10 cellular contexts compared by ENCODE assay signal in the genomic region with DNA sequence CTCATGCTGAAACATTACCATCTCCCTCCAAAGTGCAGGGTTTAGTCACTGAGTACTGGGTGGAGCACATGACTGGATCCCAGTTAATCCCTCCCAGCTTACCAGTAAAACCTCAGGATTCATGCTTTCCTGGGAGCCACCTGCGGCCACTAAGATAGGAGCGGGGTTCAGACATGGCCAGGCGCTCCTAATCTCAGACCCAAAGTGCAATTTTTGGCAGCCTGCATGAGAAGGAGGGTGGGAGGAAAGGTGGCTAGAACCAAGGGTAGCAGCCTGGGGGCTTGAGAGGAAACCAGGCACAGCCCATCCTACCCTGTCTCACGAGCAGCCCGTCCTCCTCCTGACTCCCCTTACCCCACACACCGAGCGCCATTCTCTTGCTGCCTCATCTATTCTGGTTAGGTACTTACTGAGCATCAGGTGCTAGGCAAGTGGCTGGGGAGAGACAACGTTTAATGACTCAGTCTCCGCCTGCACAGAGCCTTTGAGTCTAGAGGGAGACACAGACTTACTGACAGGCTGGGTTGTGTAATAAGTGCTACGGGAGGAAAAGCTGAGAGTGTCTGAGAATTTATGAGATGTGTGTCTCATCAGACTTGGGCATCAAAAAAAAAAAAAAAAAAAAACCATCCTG. TPM values are rescaled to one million over a fixed set of nuclear protein-coding genes. Genes with fewer than 3 reads are reported as not detected.
DNase-seq lines count a peak whose midpoint lies in the region; TF ChIP-seq lines count a peak whose summit lies in the region.
"Had no signal": no experiment of that assay in that cellular context is flagged by ENCODE, and none has a peak within 500 bp of the region (broad histone marks: within the 10 kb centered on the region; RNA-seq: fewer than 3 reads in every experiment).

No MANE protein-coding gene starts in this region.

- TSS peak; percentile 85 for BruUV-seq in PC-9 (replicated peaks; lab: Mats Ljungman, UMichigan)

- DNase-seq in GM03348 (ENCODE audit: low spot score) (peak; percentile 80), PC-9 (peak; percentile 60 to 86), esophagus squamous epithelium (lab: John Stamatoyannopoulos, UW) (no peak), posterior vena cava (ENCODE audit: low spot score) (peak; percentile 79), mucosa of gallbladder (ENCODE audit: low spot score) (no peak), NCI-H526 treated with DMSO at 0.1 percent for 48 hours (lab: John Stamatoyannopoulos, UW) (no peak), OCI-M2 (lab: John Stamatoyannopoulos, UW; ENCODE audit: unreplicated experiment) (no peak)
- DNase-seq in CD8-positive, alpha-beta memory T cell, result no peak
- DNase-seq: activated naive CD8-positive, alpha-beta T cell treated with anti-CD3 and anti-CD28 coated beads for 36 hours had no signal

- H3K4me3 Mint-ChIP-seq in CD8-positive, alpha-beta memory T cell, result no peak overlapping the region
- H3K4me3 Mint-ChIP-seq: activated naive CD8-positive, alpha-beta T cell treated with anti-CD3 and anti-CD28 coated beads for 36 hours had no signal

- H3K4me1 ChIP-seq in PC-9 (replicated peaks; ENCODE audit: insufficient read depth) (peaks cover 84% of the 10 kb centered on the region), esophagus squamous epithelium (peaks cover 0 to 60% (median 41%) of the 10 kb centered on the region in 3 donors)
- no peaks in the 10 kb centered on the region for H3K4me1 ChIP-seq in CD8-positive, alpha-beta memory T cell (ENCODE audit: insufficient read depth, low read length)

- peaks cover 100% of the 10 kb centered on the region for H3K79me2 ChIP-seq in PC-9 (ENCODE audit: low read depth)

- H4K20me1 ChIP-seq in PC-9 (ENCODE audit: insufficient read depth), result peaks cover 93% of the 10 kb centered on the region

- no peaks in the 10 kb centered on the region for H3K9me2 ChIP-seq in PC-9 (ENCODE audit: insufficient read depth)

- no peak overlapping the region for H2AFZ ChIP-seq in PC-9

- no peak overlapping the region for H3K27ac Mint-ChIP-seq in CD8-positive, alpha-beta memory T cell

- no peaks in the 10 kb centered on the region for H3K4me1 Mint-ChIP-seq in CD8-positive, alpha-beta memory T cell

- TF ChIP-seq POLR2A in esophagus squamous epithelium (IDR thresholded peaks at IDR 0.05), result no peak

- H3K4me3 ChIP-seq in PC-9 (peak overlapping the region; percentile 19; the same call in 1 of the 2 replicates), esophagus squamous epithelium (peak overlapping the region in 1 of 4 donors; percentile 14)
- H3K4me3 ChIP-seq in CD8-positive, alpha-beta memory T cell (ENCODE audit: low read length), result no peak overlapping the region

- H3K27me3 ChIP-seq in PC-9 (ENCODE audit: insufficient read depth, low read depth) (no peaks in the 10 kb centered on the region), esophagus squamous epithelium (peaks cover 0 to 8% (median 0%) of the 10 kb centered on the region in 4 donors)
- no peaks in the 10 kb centered on the region for H3K27me3 ChIP-seq in CD8-positive, alpha-beta memory T cell (ENCODE audit: insufficient read depth, low read length, poor library complexity, severe bottlenecking)

- WGBS in esophagus squamous epithelium, 2 donors, result 26 to 53% methylated on average over 7 to 10 of the region's 10 CpGs

- CTCF ChIA-PET in PC-9 (lab: Charles Lee), result interaction anchor here (0.5 to 0.7 kb wide), 3 partner anchors 17 to 1266 kb away, joined by 3 read pairs; no protein-coding TSS in a partner anchor
- CTCF ChIA-PET in CD8-positive, alpha-beta memory T cell (lab: Charles Lee), result no interaction called here

- no peaks in the 10 kb centered on the region for H3K36me3 Mint-ChIP-seq in CD8-positive, alpha-beta memory T cell
- H3K36me3 Mint-ChIP-seq: activated naive CD8-positive, alpha-beta T cell treated with anti-CD3 and anti-CD28 coated beads for 36 hours had no signal

- POLR2A ChIA-PET in PC-9 (lab: Charles Lee; ENCODE audit: unreplicated experiment), result interaction anchor here (0.5 to 2.8 kb wide), 5 partner anchors 10 to 66 kb away, joined by 3 to 58 read pairs (median 4); partner anchors contain the start of gene GPRC5A
- POLR2A ChIA-PET in CD8-positive, alpha-beta memory T cell (lab: Charles Lee), result no interaction called here

- H3K9me3 Mint-ChIP-seq in CD8-positive, alpha-beta memory T cell, result no peaks in the 10 kb centered on the region
- H3K9me3 Mint-ChIP-seq: activated naive CD8-positive, alpha-beta T cell treated with anti-CD3 and anti-CD28 coated beads for 36 hours had no signal

- H3K27me3 Mint-ChIP-seq in CD8-positive, alpha-beta memory T cell, result peaks cover 8 to 41% of the 10 kb centered on the region in 2 donors

- intact Hi-C loops in PC-9 (cut with micrococcal nuclease; ENCODE audit: unreplicated experiment), result loop anchor here (2.0 kb wide), 1 partner anchor 66 kb away; no protein-coding TSS in a partner anchor
- intact Hi-C loops in esophagus squamous epithelium (cut with DNase I), result no loop called here
- intact Hi-C loops in posterior vena cava (cut with DNase I), result no loop called here

- H3K4me2 ChIP-seq in PC-9, result peak overlapping the region; percentile 85

- TF ChIP-seq CTCF in PC-9 (conservative IDR thresholded peaks at IDR 0.05) (no peak), esophagus squamous epithelium (IDR thresholded peaks at IDR 0.05) (no peak)

- H3K36me3 ChIP-seq in PC-9 (ENCODE audit: low read depth) (peaks cover 65% of the 10 kb centered on the region), esophagus squamous epithelium (no peaks in the 10 kb centered on the region)
- no peaks in the 10 kb centered on the region for H3K36me3 ChIP-seq in CD8-positive, alpha-beta memory T cell (ENCODE audit: insufficient read depth, low read length)

- peaks cover 97% of the 10 kb centered on the region for H3F3A ChIP-seq in PC-9 (ENCODE audit: insufficient read depth, low read depth)

- H3K27ac ChIP-seq in PC-9 (peak overlapping the region; percentile 76), esophagus squamous epithelium (peak overlapping the region; percentile 60 to 86 (median 68))
- no peak overlapping the region for H3K27ac ChIP-seq in CD8-positive, alpha-beta memory T cell (ENCODE audit: low read depth, low read length)

- no peaks in the 10 kb centered on the region for H3K9me3 ChIP-seq in PC-9 (ENCODE audit: insufficient read depth, low read depth)
- H3K9me3 ChIP-seq in esophagus squamous epithelium, result no peaks in the 10 kb centered on the region
- H3K9me3 ChIP-seq in CD8-positive, alpha-beta memory T cell (ENCODE audit: low read length), result no peaks in the 10 kb centered on the region

RNA-seq across cellular contexts. Expression of gene GPRC5A, which starts 9.9 kb away (rescaled TPM):
- 468 and 642 TPM in 2 replicates for total RNA-seq in PC-9 (2021)
- total RNA-seq in esophagus squamous epithelium, result 10 to 100 TPM in 1 of 4 donors, 1 to 10 TPM in 3; 3.9 to 18.5 (median 8.5) TPM
- total RNA-seq in posterior vena cava, result 10 to 100 TPM; 16.2 to 23.4 TPM
- 7.2 TPM for total RNA-seq in mucosa of gallbladder
- not detected for total RNA-seq in CD8-positive, alpha-beta memory T cell
- polyA plus RNA-seq in CD8-positive, alpha-beta memory T cell, result not detected

RNA-seq across cellular contexts. Expression of gene GPRC5D, which starts 50.7 kb away (rescaled TPM):
- total RNA-seq in PC-9 (2021), result not detected in 2 replicates
- under 1 TPM in 1 of 4 donors, not detected in 3; 0.95 TPM for total RNA-seq in esophagus squamous epithelium
- total RNA-seq in posterior vena cava, result not detected
- not detected for total RNA-seq in mucosa of gallbladder
- total RNA-seq in CD8-positive, alpha-beta memory T cell, result not detected
- polyA plus RNA-seq in CD8-positive, alpha-beta memory T cell, result 0.35 TPM
- total RNA-seq: activated naive CD8-positive, alpha-beta T cell treated with anti-CD3 and anti-CD28 coated beads for 36 hours had no signal
- polyA plus RNA-seq: neural cell had no signal

Comparison
In these comparisons a context has a peak if more than half of its experiments do, and no peak if none do; other contexts are left out.
1. DNase-seq: peak in GM03348 (single experiment), PC-9 (2 of 2) and posterior vena cava (single experiment); none in esophagus squamous epithelium (single experiment), mucosa of gallbladder (single experiment), NCI-H526 treated with DMSO at 0.1 percent for 48 hours (single experiment), CD8-positive, alpha-beta memory T cell (0 of 5) and OCI-M2 (single experiment).
2. RNA of gene GPRC5A, which starts 9.9 kb away (total RNA-seq): 468 to 642 TPM in PC-9; 16.2 to 23.4 TPM in posterior vena cava, 3.9 to 18.5 TPM in esophagus squamous epithelium, 7.2 TPM in mucosa of gallbladder (single experiment) and not detected in CD8-positive, alpha-beta memory T cell; every median in the first group is over 10 times any median in the second.